Comparison of ENCODE assay signal across 8 cellular contexts in the genomic region with DNA sequence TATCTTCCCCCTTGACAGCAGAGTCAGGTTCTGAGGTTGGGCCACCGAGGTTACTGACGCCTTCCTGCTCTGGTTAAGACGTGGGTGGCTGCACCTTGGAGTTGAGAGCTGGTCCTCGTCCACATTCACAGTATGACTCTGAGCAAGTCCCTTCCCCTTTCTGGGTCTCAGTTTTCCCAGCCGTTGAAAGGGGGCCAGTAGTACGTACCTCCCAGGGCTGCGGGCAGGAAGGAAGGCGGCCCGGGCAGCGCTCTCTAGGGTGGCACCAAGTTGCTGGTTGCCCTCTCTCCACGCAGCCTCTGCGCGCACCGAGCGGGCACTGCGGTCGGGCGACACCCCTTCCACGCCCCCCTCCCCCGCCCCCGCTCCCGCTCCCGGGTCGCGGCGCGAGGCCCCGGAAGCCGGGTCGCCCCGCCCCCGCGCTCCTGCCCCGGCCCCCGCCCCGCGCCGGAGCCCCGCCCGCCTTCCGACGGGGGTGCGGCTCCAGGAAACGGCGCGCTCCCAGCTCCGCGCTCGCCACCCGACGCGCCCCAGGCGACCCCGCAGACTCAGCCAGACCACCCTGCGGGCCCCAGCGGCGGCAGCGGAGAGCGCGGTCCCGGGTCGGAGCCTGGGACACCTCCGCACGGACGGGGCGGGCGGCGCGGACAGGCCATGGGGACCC.
A peak's percentile ranks its signal among the peaks of the same experiment; 100 is the strongest.
DNase-seq lines count a peak whose midpoint lies in the region; ATAC-seq lines count a peak whose summit lies in the region.

Gene EHBP1L1 (plus strand): TSS at position 486 of the 664 bp plus-strand sequence. CDS start 250 bp downstream, outside the sequence.

- H3K4me1 ChIP-seq in muscle layer of duodenum (ENCODE audit: control insufficient read depth in 1 of 2, insufficient read depth in 2 of 2, low read length in 2 of 2) = peaks cover 33 to 60% of the 10 kb centered on the region in 2 donors

- H3K4me3 ChIP-seq in muscle layer of duodenum (ENCODE audit: low read depth in 1 of 2, low read length in 2 of 2) = peak within 1 kb of the TSS; percentile 76 to 95

- DNase-seq in AG08395 (ENCODE audit: low spot score) (peak; percentile 73), NOMO-1 (lab: John Stamatoyannopoulos, UW; ENCODE audit: unreplicated experiment in 2 of 2) (peak; percentile 60 to 69), epidermal melanocyte (ENCODE audit: insufficient read length, low spot score) (peak; percentile 90), islet precursor cell (no peak)
- peak; percentile 49 for DNase-seq in activated CD8-positive, alpha-beta memory T cell treated with anti-CD3 and anti-CD28 coated beads for 4 hours (ENCODE audit: low read depth in 2 of 2)
- peak; percentile 85 for DNase-seq in stimulated activated naive CD8-positive, alpha-beta T cell treated with anti-CD3 and anti-CD28 coated beads, Interleukin-15, Interleukin-2, amounts not matched to agents 100 U/mL and 50 U/mL, for 24 hours

- peak; percentile 32 for ATAC-seq in GM19351 (IDR thresholded peaks at IDR 0.05; ENCODE audit: unreplicated experiment)
- peak; percentile 41 for ATAC-seq in stimulated activated naive CD8-positive, alpha-beta T cell treated with anti-CD3 and anti-CD28 coated beads, Interleukin-15, Interleukin-2, amounts not matched to agents 100 U/mL and 50 U/mL, for 24 hours

- H3K27ac ChIP-seq in muscle layer of duodenum (ENCODE audit: low read length) = peak within 1 kb of the TSS; percentile 94

- H3K9me3 ChIP-seq in muscle layer of duodenum (ENCODE audit: control insufficient read depth in 1 of 2, low read length in 2 of 2) = no peaks in the 10 kb centered on the region

- peaks cover 15 to 16% of the 10 kb centered on the region in 2 donors for H3K36me3 ChIP-seq in muscle layer of duodenum (ENCODE audit: control insufficient read depth in 1 of 2, insufficient read depth in 2 of 2, low read length in 2 of 2)

- H3K27me3 ChIP-seq in muscle layer of duodenum (ENCODE audit: low read depth, low read length) = no peaks in the 10 kb centered on the region
